23 cellular contexts compared by ENCODE assay signal in genomic region chr1:245215071-245215470, GRCh38.
"Had no signal": no experiment of that assay in that cellular context is flagged by ENCODE, and none has a peak within 500 bp of the region (broad histone marks: within the 10 kb centered on the region; RNA-seq: fewer than 3 reads in every experiment).

No MANE protein-coding gene starts in this region.

- H3K27me3 ChIP-seq: left lung, pancreas, sigmoid colon, vagina had no signal

- H3K9me3 ChIP-seq: left lung, pancreas, sigmoid colon, thoracic aorta, vagina had no signal

- H3K27ac ChIP-seq: left lung, pancreas, psoas muscle, thoracic aorta, vagina had no signal

- ATAC-seq: activated CD4-positive, alpha-beta T cell treated with anti-CD3 and anti-CD28 coated beads for 36 hours; activated naive CD4-positive, alpha-beta T cell treated with anti-CD3 and anti-CD28 coated beads, Interleukin-2, amount 50 U/mL, for 72 hours; activated T-cell treated with anti-CD3 and anti-CD28 coated beads, Interleukin-2, amount 50 U/mL, for 72 hours; esophagus mucosa; left lung; pancreas; psoas muscle; stimulated activated effector memory CD8-positive, alpha-beta T cell treated with anti-CD3 and anti-CD28 coated beads, Interleukin-12 subunit alpha, Interleukin-12 subunit beta, amount 100 ng/mL, for 72 hours had no signal

- H3K4me3 ChIP-seq: left lung, lung, pancreas, psoas muscle, sigmoid colon, thoracic aorta, vagina had no signal

- H3K36me3 ChIP-seq: left lung, pancreas, sigmoid colon, thoracic aorta, vagina had no signal

- H3K4me1 ChIP-seq: left lung, pancreas, psoas muscle, vagina had no signal

- DNase-seq: activated CD4-positive, alpha-beta T cell treated with anti-CD3 and anti-CD28 coated beads for 36 hours; activated CD4-positive, alpha-beta T cell treated with anti-CD3 and anti-CD28 coated beads, Interleukin-2, amount 50 U/mL, for 4 hours; activated CD4-positive, CD25-positive, alpha-beta regulatory T cell; activated naive CD4-positive, alpha-beta T cell; activated T-cell treated with anti-CD3 and anti-CD28 coated beads for 4 hours; activated T-cell treated with anti-CD3 and anti-CD28 coated beads, Interleukin-2, amount 50 U/mL, for 72 hours; foreskin fibroblast; head of caudate nucleus; hypothalamus; immature natural killer cell; left lung; nucleus accumbens; pancreas; psoas muscle; sigmoid colon; small intestine; stimulated activated CD4-positive, alpha-beta T cell treated with anti-CD3 and anti-CD28 coated beads, Interleukin-4, amount 100 ng/mL, for 24 hours had no signal
